8 cellular contexts compared by ENCODE assay signal in the genomic region with DNA sequence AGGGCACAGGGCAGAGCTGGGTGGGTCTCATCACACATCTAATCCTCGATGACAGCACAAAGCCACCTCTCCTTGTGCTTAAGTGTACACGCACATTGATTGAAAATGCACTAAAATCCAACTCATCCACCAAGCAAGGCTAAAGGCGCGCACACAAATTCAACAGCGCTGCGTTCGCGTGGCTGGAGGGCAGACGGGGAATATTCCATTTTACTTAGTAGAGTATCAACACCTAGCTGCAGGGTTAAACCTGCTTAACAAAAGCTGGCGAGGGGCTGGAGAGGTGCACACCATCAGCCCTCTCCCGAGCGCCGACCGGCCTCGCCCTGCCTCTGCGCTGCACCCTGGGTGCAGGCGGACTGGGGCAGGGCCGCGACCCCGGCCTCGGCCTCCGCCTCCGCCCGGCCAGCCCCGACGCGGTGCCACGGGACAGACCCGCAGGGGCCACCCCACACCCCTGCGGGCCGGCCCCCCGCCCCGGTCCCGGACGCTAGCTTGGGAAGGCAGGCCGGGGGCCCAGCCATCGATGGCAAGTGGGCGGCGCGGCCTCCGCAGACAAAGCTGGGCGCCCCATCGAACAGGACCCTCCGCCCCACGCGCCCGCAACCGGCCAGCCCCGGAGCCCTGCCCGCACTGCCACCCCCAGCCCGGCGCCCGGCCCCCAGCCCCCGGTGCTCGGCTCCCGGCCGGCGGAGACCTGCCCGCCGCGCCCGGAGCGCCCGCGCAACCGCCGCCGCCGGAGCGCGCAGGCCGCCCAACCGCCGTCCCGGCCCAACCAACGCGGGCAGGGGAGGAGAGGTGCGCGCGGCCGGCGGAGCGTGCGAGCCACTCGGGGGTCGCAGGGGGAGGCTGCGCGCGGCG. TPM values are rescaled to one million over a fixed set of nuclear protein-coding genes. Genes with fewer than 3 reads are reported as not detected.
DNase-seq lines count a peak whose midpoint lies in the region; ATAC-seq and TF ChIP-seq lines count a peak whose summit lies in the region.

No MANE protein-coding gene starts in this region.

- H3K36me3 ChIP-seq in ES-I3 (ENCODE audit: insufficient read depth, low read length), result no peaks in the 10 kb centered on the region

- H3K9ac ChIP-seq in ES-I3 (ENCODE audit: low read depth, low read length), result peak overlapping the region; percentile 99

- H3K4me1 ChIP-seq in ES-I3 (ENCODE audit: insufficient read depth, low read length), result no peaks in the 10 kb centered on the region

- H3K27me3 ChIP-seq in dorsolateral prefrontal cortex, result no peaks in the 10 kb centered on the region

- H3K4me3 ChIP-seq in Jurkat, Clone E6-1 (ENCODE audit: low read length), result peak overlapping the region; percentile 86
- peak overlapping the region; percentile 61 to 97 (median 82) for H3K4me3 ChIP-seq in dorsolateral prefrontal cortex
- H3K4me3 ChIP-seq in lower leg skin (ENCODE audit: low read depth, poor library complexity, severe bottlenecking), result peak overlapping the region; percentile 72

- TF ChIP-seq CTCF in VCaP (conservative IDR thresholded peaks at IDR 0.05) (no peak), dorsolateral prefrontal cortex (IDR thresholded peaks at IDR 0.05 in 54 of 56, conservative IDR thresholded peaks at IDR 0.05 in 2 of 56; ENCODE audit: low read depth in 1 of 56, partially characterized antibody in 56 of 56) (no peak), lower leg skin (IDR thresholded peaks at IDR 0.05) (no peak)

- H3K27ac ChIP-seq in VCaP (peak overlapping the region; percentile 99), dorsolateral prefrontal cortex (peak overlapping the region; percentile 97 to 100 (median 100))

- intact Hi-C loops in dorsolateral prefrontal cortex (cut with DNase I), result loop anchor here in 1 of 2 donors (5.0 kb wide), 1 partner anchor 79 kb away; no protein-coding TSS in a partner anchor
- intact Hi-C loops in lower leg skin (cut with DNase I; ENCODE audit: low total_unique reads), result loop anchor here (10.0 kb wide), 1 partner anchor 63 kb away; a partner anchor contains a TSS

- peak; percentile 25 for DNase-seq in Jurkat, Clone E6-1 (ENCODE audit: low read depth, low spot score)
- DNase-seq in dorsolateral prefrontal cortex, result peak in 6 of 10 donors; percentile 16 to 50 (median 36)
- DNase-seq in lower leg skin (ENCODE audit: low spot score in 2 of 2), result peak in 1 of 2 donors; percentile 90
- DNase-seq in stimulated activated CD4-positive, alpha-beta T cell treated with anti-CD3 and anti-CD28 coated beads, TNF-alpha, amount 100 ng/mL, for 48 hours (ENCODE audit: low read depth in 3 of 3), result peak; percentile 5 to 40 (median 8)
- no peak for DNase-seq in dedifferentiated amniotic fluid mesenchymal stem cell (ENCODE audit: extremely low spot score)

- ATAC-seq in GM21576 (IDR thresholded peaks at IDR 0.05; ENCODE audit: unreplicated experiment), result peak; percentile 29

- no peaks in the 10 kb centered on the region for H3K9me3 ChIP-seq in ES-I3 (ENCODE audit: control insufficient read depth, insufficient read depth, low read length)

- no peak for TF ChIP-seq POLR2A in lower leg skin (IDR thresholded peaks at IDR 0.05)

- 1% methylated on average over 14 to 20 of the region's 90 CpGs for WGBS in lower leg skin, 2 donors

RNA-seq across cellular contexts. Expression of a gene that starts 0.9 kb away (rescaled TPM):
- polyA plus RNA-seq in Jurkat, Clone E6-1 (2012; ENCODE audit: insufficient read depth, insufficient read length), result 8.2 TPM
- total RNA-seq in dorsolateral prefrontal cortex (10 to 100 TPM; 11.0 to 30.1 (median 17.7) TPM), lower leg skin (10 to 100 TPM in 2 of 4 donors, 1 to 10 TPM in 2; 6.7 to 13.0 (median 9.1) TPM)
